ENCODE assay signal across 8 cellular contexts in the genomic region with DNA sequence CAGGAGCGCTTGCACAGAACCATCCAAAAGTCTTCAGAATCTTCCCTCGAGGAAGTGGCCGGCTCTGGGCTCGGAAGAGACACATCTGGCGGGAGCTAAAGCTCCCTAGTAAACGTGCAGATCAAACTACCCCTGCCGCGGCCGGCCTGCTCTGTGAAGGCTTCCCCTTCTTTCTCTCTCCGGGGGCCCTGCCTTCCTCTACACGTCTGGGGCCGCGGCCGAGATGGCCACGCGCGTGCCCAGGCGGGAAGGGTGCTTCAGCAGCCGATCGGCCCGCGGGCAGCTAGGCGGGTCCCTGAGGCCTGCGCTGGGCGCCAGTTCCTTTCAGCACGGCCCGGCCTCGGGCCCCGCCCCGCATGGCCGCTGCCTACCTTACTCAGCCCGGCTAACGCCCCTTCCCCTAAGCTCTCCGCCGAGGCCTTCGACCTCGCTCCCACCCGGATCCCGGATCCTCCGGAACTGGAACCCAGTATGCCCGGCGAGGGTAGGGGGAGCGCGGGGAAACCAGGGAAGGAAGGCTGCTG. TPM values are rescaled to one million over a fixed set of nuclear protein-coding genes. Genes with fewer than 3 reads are reported as not detected.
DNase-seq lines count a peak whose midpoint lies in the region; FAIRE-seq and TF ChIP-seq lines count a peak whose summit lies in the region.

No MANE protein-coding gene starts in this region.

- peaks cover 57% of the 10 kb centered on the region for H4K20me1 ChIP-seq in astrocyte (ENCODE audit: insufficient read depth, low read length)

- peaks cover 92% of the 10 kb centered on the region for H3K79me2 ChIP-seq in astrocyte (ENCODE audit: insufficient read depth, low read length)

- H3K36me3 ChIP-seq in astrocyte (ENCODE audit: insufficient read depth, low read length) = peaks cover 2% of the 10 kb centered on the region

- peak overlapping the region; percentile 74 for H3K4me3 ChIP-seq in astrocyte (ENCODE audit: insufficient read depth, low read depth, low read length)

- TF ChIP-seq CTCF in HFFc6 (IDR thresholded peaks at IDR 0.05) = no peak
- TF ChIP-seq CTCF in astrocyte (IDR thresholded peaks at IDR 0.05; ENCODE audit: insufficient read depth, low read depth, low read length) = no peak

- peak overlapping the region; percentile 90 for H2AFZ ChIP-seq in astrocyte (ENCODE audit: low read depth, low read length)

- H3K36me3 Mint-ChIP-seq in HFFc6 (ENCODE audit: low read depth) (peaks cover 7% of the 10 kb centered on the region; the same call in 1 of the 2 replicates), astrocyte (ENCODE audit: low read depth, unreplicated experiment) (peaks cover 13% of the 10 kb centered on the region)

- peak overlapping the region; percentile 94 for H3K27ac Mint-ChIP-seq in HFFc6
- peak overlapping the region; percentile 83 for H3K27ac Mint-ChIP-seq in astrocyte (ENCODE audit: unreplicated experiment)

- H3K27me3 Mint-ChIP-seq in HFFc6 (ENCODE audit: insufficient read depth) = no peaks in the 10 kb centered on the region; the same call in 1 of the 2 replicates
- H3K27me3 Mint-ChIP-seq in astrocyte (ENCODE audit: low read depth, unreplicated experiment) = no peaks in the 10 kb centered on the region

- H3K27me3 ChIP-seq in astrocyte (ENCODE audit: insufficient read depth, low read length) = no peaks in the 10 kb centered on the region

- no peak for FAIRE-seq in astrocyte (lab: Jason Lieb, UNC)

- peak overlapping the region; percentile 97 for H3K4me3 Mint-ChIP-seq in HFFc6
- peak overlapping the region; percentile 97 for H3K4me3 Mint-ChIP-seq in astrocyte (ENCODE audit: unreplicated experiment)

- peaks cover 62% of the 10 kb centered on the region for H3K4me1 Mint-ChIP-seq in HFFc6 (ENCODE audit: low read depth)
- H3K4me1 Mint-ChIP-seq in astrocyte (ENCODE audit: low read depth, unreplicated experiment) = peaks cover 23% of the 10 kb centered on the region

- H3K9me3 Mint-ChIP-seq in HFFc6 = no peaks in the 10 kb centered on the region
- no peaks in the 10 kb centered on the region for H3K9me3 Mint-ChIP-seq in astrocyte (ENCODE audit: unreplicated experiment)

- peak overlapping the region; percentile 90 for H3K4me2 ChIP-seq in astrocyte (ENCODE audit: low read length)

- H3K9ac ChIP-seq in astrocyte (ENCODE audit: low read length) = peak overlapping the region; percentile 99

- peak overlapping the region; percentile 94 for H3K27ac ChIP-seq in astrocyte (ENCODE audit: low read depth, low read length)

- H3K9me3 ChIP-seq in astrocyte (ENCODE audit: insufficient read depth, low read depth, low read length) = no peaks in the 10 kb centered on the region

- DNase-seq in NCI-H510A (lab: John Stamatoyannopoulos, UW) (peak; percentile 20), NCI-H510A treated with DMSO at 0.1 percent for 48 hours (lab: John Stamatoyannopoulos, UW) (no peak), HFFc6 (no peak), NCI-H146 treated with DMSO at 0.1 percent for 48 hours (lab: John Stamatoyannopoulos, UW; ENCODE audit: unreplicated experiment) (peak; percentile 45), astrocyte (ENCODE audit: low read depth) (peak; percentile 20), iPS-NIHi7 (ENCODE audit: extremely low spot score) (peak; percentile 53), DMS114 treated with DMSO at 0.1 percent for 48 hours (lab: John Stamatoyannopoulos, UW; ENCODE audit: unreplicated experiment) (no peak)
- peak; percentile 36 for DNase-seq in stimulated activated CD4-positive, alpha-beta T cell treated with anti-CD3 and anti-CD28 coated beads, Interleukin-4, amount 100 ng/mL, for 1 hour

- H3K4me1 ChIP-seq in astrocyte (ENCODE audit: insufficient read depth, low read length) = peaks cover 22% of the 10 kb centered on the region

RNA-seq across cellular contexts. Expression of a gene that starts 0.4 kb away (rescaled TPM):
- 10 to 100 TPM; 32.5 to 37.6 (median 33.9) TPM for total RNA-seq in HFFc6 (2021; fragmentation: NEBNext Ultra II Directional; extraction: Animal tissue kit (Norgen Biotek cat#: 25700))
- 30.2 and 31.6 TPM in 2 replicates for total RNA-seq in astrocyte

RNA-seq across cellular contexts. Expression of a gene that starts 39.7 kb away (rescaled TPM):
- 1 to 10 TPM; 3.7 to 7.9 (median 4.1) TPM for total RNA-seq in HFFc6 (2021; fragmentation: NEBNext Ultra II Directional; extraction: Animal tissue kit (Norgen Biotek cat#: 25700))
- 7.1 and 7.9 TPM in 2 replicates for total RNA-seq in astrocyte

Comparison
In these comparisons a context has a peak if more than half of its experiments do, and no peak if none do; other contexts are left out.
1. DNase-seq: peak in NCI-H510A (single experiment), NCI-H146 treated with DMSO at 0.1 percent for 48 hours (single experiment), astrocyte (single experiment), iPS-NIHi7 (single experiment) and stimulated activated CD4-positive, alpha-beta T cell treated with anti-CD3 and anti-CD28 coated beads, Interleukin-4, amount 100 ng/mL, for 1 hour (single experiment); none in NCI-H510A treated with DMSO at 0.1 percent for 48 hours (single experiment), HFFc6 (single experiment) and DMS114 treated with DMSO at 0.1 percent for 48 hours (single experiment).